Comparison of ENCODE assay signal across 9 cellular contexts in the genomic region with DNA sequence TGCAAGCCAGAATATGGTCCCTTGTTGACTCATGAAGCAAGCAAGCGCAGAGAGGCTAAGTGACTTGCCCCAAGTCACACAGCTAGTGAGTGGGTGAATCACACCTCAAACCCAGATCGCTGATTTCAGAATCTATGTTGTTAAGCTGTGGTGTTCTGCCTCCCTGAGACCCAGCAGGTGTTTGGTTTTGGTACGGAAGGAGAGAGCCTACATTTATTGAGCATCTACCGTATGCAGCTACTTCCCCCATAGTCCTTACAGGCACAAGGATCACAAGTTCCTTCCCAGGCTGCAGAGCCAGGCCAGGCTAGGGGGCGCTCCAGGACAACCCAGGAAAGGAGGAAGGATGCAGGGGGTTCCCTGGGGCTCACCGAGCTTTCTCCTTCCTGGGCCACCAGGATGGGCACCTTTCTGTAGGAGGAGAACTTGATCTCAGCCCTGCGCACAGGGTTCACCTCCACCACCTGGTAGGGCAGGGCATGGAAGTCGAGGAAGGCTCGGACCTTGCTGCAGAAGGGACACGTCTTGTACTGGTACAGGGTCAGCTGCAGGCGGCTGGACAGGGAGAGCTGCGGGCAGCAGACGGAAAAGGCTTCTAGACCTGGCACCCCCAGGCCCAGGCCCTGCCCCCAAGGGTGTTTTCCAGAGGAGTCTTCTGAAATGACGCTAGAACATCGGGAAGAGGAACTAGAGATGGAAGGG. TPM values are rescaled to one million over a fixed set of nuclear protein-coding genes. Genes with fewer than 3 reads are reported as not detected.
DNase-seq lines count a peak whose midpoint lies in the region; ATAC-seq and TF ChIP-seq lines count a peak whose summit lies in the region.
"Had no signal": no experiment of that assay in that cellular context is flagged by ENCODE, and none has a peak within 500 bp of the region (broad histone marks: within the 10 kb centered on the region; RNA-seq: fewer than 3 reads in every experiment).

No MANE protein-coding gene starts in this region.

- H3K27me3 ChIP-seq in esophagus squamous epithelium = no peaks in the 10 kb centered on the region

- TF ChIP-seq CTCF in activated B cell treated with CpG ODN at 0.5 μM for 24 hours (IDR thresholded peaks at IDR 0.05) (no peak), esophagus squamous epithelium (IDR thresholded peaks at IDR 0.05) (peak; percentile 41 to 75 (median 54)), nephron progenitor cell (IDR thresholded peaks at IDR 0.05) (peak; percentile 50)

- H3K36me3 Mint-ChIP-seq in activated B cell treated with CpG ODN at 0.5 μM for 24 hours (ENCODE audit: low read depth) (peaks cover 48% of the 10 kb centered on the region), nephron progenitor cell (ENCODE audit: low read depth) (peaks cover 5% of the 10 kb centered on the region)

- H3K9me3 Mint-ChIP-seq in activated B cell treated with CpG ODN at 0.5 μM for 24 hours (no peaks in the 10 kb centered on the region), nephron progenitor cell (peaks cover 19% of the 10 kb centered on the region)

- H3K9me3 ChIP-seq in esophagus squamous epithelium = no peaks in the 10 kb centered on the region

- TF ChIP-seq POLR2A in esophagus squamous epithelium (IDR thresholded peaks at IDR 0.05) = no peak

- peak; percentile 60 for DNase-seq in EL
- DNase-seq in M059J (ENCODE audit: low read depth) = peak; percentile 51
- no peak for DNase-seq in activated B cell treated with CpG ODN at 0.5 μM for 24 hours
- no peak for DNase-seq in esophagus squamous epithelium (lab: John Stamatoyannopoulos, UW)
- DNase-seq in nephron progenitor cell = peak; percentile 75
- DNase-seq in GM19238 (ENCODE audit: insufficient read length, low spot score) = no peak

- no peak for ATAC-seq in activated B cell treated with CpG ODN at 0.5 μM for 24 hours (ENCODE audit: low read depth)
- ATAC-seq in GM21619 (IDR thresholded peaks at IDR 0.05; ENCODE audit: unreplicated experiment) = no peak
- ATAC-seq in HG03354 (IDR thresholded peaks at IDR 0.05; ENCODE audit: poor library complexity, severe bottlenecking, unreplicated experiment) = no peak

- peaks cover 25 to 47% (median 27%) of the 10 kb centered on the region in 3 donors for H3K4me1 ChIP-seq in esophagus squamous epithelium

- POLR2A ChIA-PET in activated B cell treated with CpG ODN at 0.5 μM for 24 hours (lab: Charles Lee) = interaction anchor here (0.7 to 1.5 kb wide), 2 partner anchors 9 to 64 kb away, joined by 3 to 5 read pairs; no protein-coding TSS in a partner anchor

- WGBS in esophagus squamous epithelium, 2 donors = 52 to 74% methylated on average over 3 to 6 of the region's 15 CpGs

- H3K4me1 Mint-ChIP-seq in activated B cell treated with CpG ODN at 0.5 μM for 24 hours (peaks cover 34% of the 10 kb centered on the region), nephron progenitor cell (peaks cover 23% of the 10 kb centered on the region)

- H3K4me3 ChIP-seq in esophagus squamous epithelium = no peak overlapping the region

- CTCF ChIA-PET in activated B cell treated with CpG ODN at 0.5 μM for 24 hours (lab: Charles Lee) = interaction anchor here (0.7 kb wide), 1 partner anchor 181 kb away, joined by 3 read pairs; no protein-coding TSS in a partner anchor

- H3K27ac Mint-ChIP-seq in activated B cell treated with CpG ODN at 0.5 μM for 24 hours (peak overlapping the region; percentile 62), nephron progenitor cell (no peak overlapping the region)

- H3K27ac ChIP-seq in esophagus squamous epithelium = no peak overlapping the region

- no peaks in the 10 kb centered on the region for H3K27me3 Mint-ChIP-seq in activated B cell treated with CpG ODN at 0.5 μM for 24 hours
- H3K27me3 Mint-ChIP-seq in nephron progenitor cell (ENCODE audit: low read depth, poor library complexity) = peaks cover 5% of the 10 kb centered on the region

- intact Hi-C loops in activated B cell treated with CpG ODN at 0.5 μM for 24 hours (cut with micrococcal nuclease) (loop anchor here (5.0 to 10.0 kb wide), 4 partner anchors 197 to 900 kb away; a partner anchor contains a TSS), esophagus squamous epithelium (cut with DNase I) (no loop called here)

- H3K36me3 ChIP-seq in esophagus squamous epithelium = peaks cover 9 to 48% (median 32%) of the 10 kb centered on the region in 3 donors

- H3K4me3 Mint-ChIP-seq in activated B cell treated with CpG ODN at 0.5 μM for 24 hours (peak overlapping the region; percentile 84), nephron progenitor cell (peak overlapping the region; percentile 87)

RNA-seq across cellular contexts. Expression of a gene that starts 2.5 kb away (rescaled TPM):
- total RNA-seq in M059J (2014; rRNA removed; shearing (Covaris generic)) = 34.9 and 53.8 TPM in 2 replicates
- total RNA-seq in activated B cell treated with CpG ODN at 0.5 μM for 24 hours (86.7 and 89.2 TPM in 2 replicates), esophagus squamous epithelium (100 to 1,000 TPM in 1 of 4 donors, 10 to 100 TPM in 3; 54.2 to 118 (median 83.0) TPM)

RNA-seq across cellular contexts. Expression of a gene that starts 24.2 kb away (rescaled TPM):
- 0.42 TPM in 1 of 2 replicates, not detected in the other for total RNA-seq in M059J (2014; rRNA removed; shearing (Covaris generic))
- total RNA-seq in activated B cell treated with CpG ODN at 0.5 μM for 24 hours (not detected in 2 replicates), esophagus squamous epithelium (100 to 1,000 TPM in 3 of 4 donors, 10 to 100 TPM in 1; 36.2 to 931 (median 809) TPM)
- total RNA-seq: activated CD8-positive, alpha-beta memory T cell treated with anti-CD3 and anti-CD28 coated beads for 36 hours had no signal

RNA-seq across cellular contexts. Expression of a gene that starts 35.0 kb away (rescaled TPM):
- total RNA-seq in M059J (2014; rRNA removed; shearing (Covaris generic)) = 289 and 427 TPM in 2 replicates
- total RNA-seq in activated B cell treated with CpG ODN at 0.5 μM for 24 hours = 47.7 and 53.6 TPM in 2 replicates
- 100 to 1,000 TPM; 124 to 214 (median 162) TPM for total RNA-seq in esophagus squamous epithelium

RNA-seq across cellular contexts. Expression of a gene that starts 57.0 kb away (rescaled TPM):
- total RNA-seq in M059J (2014; rRNA removed; shearing (Covaris generic)) = 8.7 and 19.8 TPM in 2 replicates
- 8.0 and 9.4 TPM in 2 replicates for total RNA-seq in activated B cell treated with CpG ODN at 0.5 μM for 24 hours
- 10 to 100 TPM; 15.8 to 37.9 (median 24.1) TPM for total RNA-seq in esophagus squamous epithelium

RNA-seq across cellular contexts. Expression of a gene that starts 57.9 kb away (rescaled TPM):
- 10.5 and 13.7 TPM in 2 replicates for total RNA-seq in M059J (2014; rRNA removed; shearing (Covaris generic))
- 10.4 and 11.1 TPM in 2 replicates for total RNA-seq in activated B cell treated with CpG ODN at 0.5 μM for 24 hours
- 1 to 10 TPM; 6.3 to 8.8 (median 7.8) TPM for total RNA-seq in esophagus squamous epithelium

Comparison
In these comparisons a context has a peak if more than half of its experiments do, and no peak if none do; other contexts are left out.
1. DNase-seq: peak in EL (single experiment), M059J (single experiment) and nephron progenitor cell (single experiment); none in activated B cell treated with CpG ODN at 0.5 μM for 24 hours (single experiment), esophagus squamous epithelium (single experiment) and GM19238 (single experiment).
2. RNA of a gene that starts 24.2 kb away (total RNA-seq): 36.2 to 931 TPM in esophagus squamous epithelium; 0.42 TPM in M059J and not detected in activated B cell treated with CpG ODN at 0.5 μM for 24 hours; every median in the first group is over 10 times any median in the second.